ENCODE assay signal across 9 cellular contexts in the genomic region with DNA sequence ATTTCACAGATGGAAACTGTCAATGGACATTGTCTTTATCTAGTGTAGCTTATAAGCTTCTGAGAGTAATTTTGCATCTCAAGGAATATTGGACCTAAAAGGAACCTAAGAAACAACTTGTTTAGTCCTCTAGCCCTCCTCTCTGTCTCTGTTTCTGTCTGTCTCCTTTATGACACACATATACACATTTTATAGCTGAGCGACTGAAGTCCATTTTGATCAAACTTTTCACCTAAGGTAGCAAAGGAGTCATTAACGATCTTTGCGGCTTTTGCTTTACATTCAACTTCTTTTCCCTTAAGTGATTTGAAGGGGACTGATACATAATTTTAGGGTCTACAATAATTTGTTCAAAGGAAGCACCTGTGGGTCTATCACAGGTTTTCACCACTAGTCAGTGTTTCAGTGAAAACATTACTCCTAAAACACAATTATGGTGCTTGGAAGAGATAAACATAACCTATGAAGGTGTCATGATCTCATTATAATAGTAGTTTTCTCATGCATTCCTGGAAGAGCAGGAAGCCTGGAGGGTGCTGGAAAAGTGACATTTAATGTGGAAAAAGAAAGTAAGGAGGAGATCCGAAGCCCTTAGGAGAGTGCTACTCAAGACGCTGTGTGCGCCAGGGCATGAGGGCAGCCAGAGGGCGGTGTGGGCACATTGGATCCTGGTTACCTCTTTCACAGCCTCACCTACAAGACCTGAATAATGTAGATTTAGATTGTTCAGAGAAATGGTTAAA.
DNase-seq lines count a peak whose midpoint lies in the region; ATAC-seq, FAIRE-seq and TF ChIP-seq lines count a peak whose summit lies in the region.
"Had no signal": no experiment of that assay in that cellular context is flagged by ENCODE, and none has a peak within 500 bp of the region (broad histone marks: within the 10 kb centered on the region; RNA-seq: fewer than 3 reads in every experiment).

No MANE protein-coding gene starts in this region.

- TF ChIP-seq CTCF in GM13976 (IDR thresholded peaks at IDR 0.05; ENCODE audit: borderline replicate concordance, control extremely low read depth, extremely low read depth, insufficient read depth, missing control alignments) (peak; percentile 68), Loucy (conservative IDR thresholded peaks at IDR 0.05; ENCODE audit: low read length) (peak; percentile 96), H1 (IDR thresholded peaks at IDR 0.05; ENCODE audit: control extremely low read depth in 1 of 3, insufficient read depth in 1 of 3, low read depth in 1 of 3, low read length in 3 of 3) (peak; percentile 87 to 96 (median 93)), nephron (IDR thresholded peaks at IDR 0.05; ENCODE audit: unreplicated experiment in 3 of 3) (peak; percentile 65 to 70 (median 70)), tibial nerve (IDR thresholded peaks at IDR 0.05) (peak; percentile 24 to 51 (median 32))

- H3K36me3 ChIP-seq in Loucy (ENCODE audit: insufficient read depth, low read length) = no peaks in the 10 kb centered on the region
- H3K36me3 ChIP-seq in H1 (ENCODE audit: control insufficient read depth in 2 of 4, insufficient read depth in 4 of 4, low read length in 3 of 4) = no peaks in the 10 kb centered on the region
- no peaks in the 10 kb centered on the region for H3K36me3 ChIP-seq in tibial nerve

- no peaks in the 10 kb centered on the region for H3K9me3 Mint-ChIP-seq in activated CD4-positive, alpha-beta memory T cell treated with anti-CD3 and anti-CD28 coated beads, Interleukin-2, amount 10 ng/mL, durations not matched to agents 7 days and 5 days
- H3K9me3 Mint-ChIP-seq in nephron = no peaks in the 10 kb centered on the region

- H3K36me3 Mint-ChIP-seq in activated CD4-positive, alpha-beta memory T cell treated with anti-CD3 and anti-CD28 coated beads, Interleukin-2, amount 10 ng/mL, durations not matched to agents 7 days and 5 days (ENCODE audit: low read depth) = no peaks in the 10 kb centered on the region
- H3K36me3 Mint-ChIP-seq in nephron (ENCODE audit: low read depth) = no peaks in the 10 kb centered on the region

- in situ Hi-C loops in GM13976 (cut with MboI; ENCODE audit: low sequenced_read_pairs, unreplicated experiment) = loop anchor here (10.0 kb wide), 1 partner anchor 305 kb away; no protein-coding TSS in a partner anchor

- no peak overlapping the region for H3K14ac ChIP-seq in H1 (ENCODE audit: insufficient read length)

- no peak overlapping the region for H2BK5ac ChIP-seq in H1 (ENCODE audit: low read depth, low read length)

- H3K56ac ChIP-seq in H1 (replicated peaks; ENCODE audit: insufficient read length, low read depth, low read length) = no peak overlapping the region

- peak; percentile 92 to 94 for TF ChIP-seq RAD21 in H1 (IDR thresholded peaks at IDR 0.05 in 1 of 2, conservative IDR thresholded peaks at IDR 0.05 in 1 of 2; ENCODE audit: low read depth in 2 of 2, low read length in 2 of 2)

- no peak overlapping the region for H2BK120ac ChIP-seq in H1 (replicated peaks; ENCODE audit: low read depth, low read length)

- H2BK20ac ChIP-seq in H1 (ENCODE audit: low read length) = no peak overlapping the region

- H3K4me2 ChIP-seq in Loucy (ENCODE audit: low read depth, low read length, poor library complexity, severe bottlenecking) = peak overlapping the region; percentile 19
- no peak overlapping the region for H3K4me2 ChIP-seq in H1 (ENCODE audit: insufficient read depth in 1 of 2, low read depth in 2 of 2, low read length in 2 of 2)

- ATAC-seq in HG02840 (IDR thresholded peaks at IDR 0.05; ENCODE audit: low FRiP score, unreplicated experiment) (no peak), GM18870 (IDR thresholded peaks at IDR 0.05; ENCODE audit: unreplicated experiment) (no peak)

- H3K27ac Mint-ChIP-seq in activated CD4-positive, alpha-beta memory T cell treated with anti-CD3 and anti-CD28 coated beads, Interleukin-2, amount 10 ng/mL, durations not matched to agents 7 days and 5 days = no peak overlapping the region
- H3K27ac Mint-ChIP-seq in nephron = peak overlapping the region; percentile 57 to 88 (median 79)

- H3F3A ChIP-seq in Loucy (ENCODE audit: low read depth) = no peaks in the 10 kb centered on the region

- no peak overlapping the region for H3K9ac ChIP-seq in Loucy (ENCODE audit: low read depth, low read length, poor library complexity, severe bottlenecking)
- no peak overlapping the region for H3K9ac ChIP-seq in H1 (replicated peaks in 1 of 4; ENCODE audit: extremely low read depth in 1 of 4, low read depth in 3 of 4, low read length in 3 of 4)

- H4K91ac ChIP-seq in H1 (replicated peaks; ENCODE audit: insufficient read length, low read length) = no peak overlapping the region

- H3K79me2 ChIP-seq in Loucy (ENCODE audit: insufficient read depth, low read length) (no peaks in the 10 kb centered on the region), H1 (ENCODE audit: control insufficient read depth in 1 of 2, insufficient read depth in 2 of 2, low read length in 2 of 2) (no peaks in the 10 kb centered on the region)

- H2AFZ ChIP-seq in Loucy (ENCODE audit: low read length) (peak overlapping the region; percentile 32; the same call in 1 of the 2 replicates), H1 (ENCODE audit: low read length) (no peak overlapping the region)

- DNase-seq in GM13976 (ENCODE audit: low spot score) (peak; percentile 30), H1 (ENCODE audit: low read depth in 1 of 2, low spot score in 2 of 2) (peak; percentile 57 to 61), tibial nerve (ENCODE audit: low spot score in 2 of 2) (peak; percentile 20 to 23)
- DNase-seq in activated CD4-positive, alpha-beta memory T cell treated with anti-CD3 and anti-CD28 coated beads, Interleukin-2, amount 10 ng/mL, durations not matched to agents 7 days and 5 days = peak; percentile 69

- H4K20me1 ChIP-seq in Loucy (ENCODE audit: insufficient read depth, low read length, poor library complexity, severe bottlenecking) (no peaks in the 10 kb centered on the region), H1 (replicated peaks in 1 of 2; ENCODE audit: control insufficient read depth in 1 of 2, insufficient read depth in 2 of 2, low read length in 2 of 2) (no peaks in the 10 kb centered on the region)

- no peak overlapping the region for H4K8ac ChIP-seq in H1 (ENCODE audit: extremely low read depth, insufficient read depth, low read length)

- H3K23me2 ChIP-seq in H1 (ENCODE audit: low read depth, low read length) = no peaks in the 10 kb centered on the region

- no peak overlapping the region for H2AK5ac ChIP-seq in H1 (ENCODE audit: low read depth, low read length)

- H2BK15ac ChIP-seq in H1 (ENCODE audit: low read length) = no peak overlapping the region

- TF ChIP-seq EP300 in H1 (IDR thresholded peaks at IDR 0.05; ENCODE audit: borderline replicate concordance in 1 of 2, low read depth in 2 of 2, low read length in 2 of 2) (no peak), tibial nerve (IDR thresholded peaks at IDR 0.05) (no peak)

- H3K4ac ChIP-seq in H1 (replicated peaks; ENCODE audit: insufficient read length, low read depth, low read length) = no peak overlapping the region

- no peaks in the 10 kb centered on the region for H3K27me3 Mint-ChIP-seq in activated CD4-positive, alpha-beta memory T cell treated with anti-CD3 and anti-CD28 coated beads, Interleukin-2, amount 10 ng/mL, durations not matched to agents 7 days and 5 days
- H3K27me3 Mint-ChIP-seq in nephron (ENCODE audit: low read depth) = no peaks in the 10 kb centered on the region

- peak; percentile 78 for FAIRE-seq in H1 (lab: Jason Lieb, UNC)

- WGBS in H1 (ENCODE audit: extremely low coverage in 1 of 2, insufficient coverage in 1 of 2, insufficient read length in 1 of 2, insufficient replicate concordance in 2 of 2, low coverage in 1 of 2, low lambda C conversion rate in 2 of 2, missing lambda C conversion rate in 1 of 2), 2 experiments = 52% methylated on average over 7 of the region's 7 CpGs; no CpG with 5 or more reads in 1 of the 2 experiments
- 77 to 79% methylated on average over 7 of the region's 7 CpGs for WGBS in tibial nerve, 2 donors

- H3K18ac ChIP-seq in H1 (ENCODE audit: extremely low read depth, low read length) = no peak overlapping the region

- no peak overlapping the region for H3K23ac ChIP-seq in H1 (ENCODE audit: insufficient read length)

- CTCF ChIA-PET in activated CD4-positive, alpha-beta memory T cell treated with anti-CD3 and anti-CD28 coated beads, Interleukin-2, amount 10 ng/mL, durations not matched to agents 7 days and 5 days (lab: Charles Lee) = interaction anchor here (0.8 to 2.7 kb wide), 9 partner anchors 9 to 355 kb away, joined by 3 to 25 read pairs (median 3); no protein-coding TSS in a partner anchor
- CTCF ChIA-PET in H1 (lab: Charles Lee; ENCODE audit: partially characterized antibody) = interaction anchor here (0.6 to 4.0 kb wide), 36 partner anchors 9 to 353 kb away, joined by 3 to 20 read pairs (median 3); no protein-coding TSS in a partner anchor

- H3K9me2 ChIP-seq in Loucy (replicated peaks; ENCODE audit: low read depth, low read length) = no peaks in the 10 kb centered on the region

- peaks cover 4% of the 10 kb centered on the region for H3K4me1 Mint-ChIP-seq in activated CD4-positive, alpha-beta memory T cell treated with anti-CD3 and anti-CD28 coated beads, Interleukin-2, amount 10 ng/mL, durations not matched to agents 7 days and 5 days
- peaks cover 77% of the 10 kb centered on the region for H3K4me1 Mint-ChIP-seq in nephron

- H2BK12ac ChIP-seq in H1 (ENCODE audit: low read depth, low read length) = no peak overlapping the region

- TF ChIP-seq POLR2A in H1 (IDR thresholded peaks at IDR 0.05; ENCODE audit: control extremely low read depth in 1 of 2, low read depth in 2 of 2, low read length in 2 of 2) (no peak), tibial nerve (IDR thresholded peaks at IDR 0.05) (no peak)

- no peak overlapping the region for H4K5ac ChIP-seq in H1 (ENCODE audit: insufficient read length, low read depth, low read length)

- H3K4me3 ChIP-seq in Loucy (ENCODE audit: low read length, poor library complexity, severe bottlenecking) (no peak overlapping the region), H1 (ENCODE audit: extremely low read depth in 1 of 4, insufficient read depth in 2 of 4, low read depth in 3 of 4, low read length in 4 of 4) (no peak overlapping the region), tibial nerve (no peak overlapping the region)

- H3K4me1 ChIP-seq in Loucy (ENCODE audit: insufficient read depth, low read length, poor library complexity, severe bottlenecking) (no peaks in the 10 kb centered on the region), H1 (replicated peaks in 1 of 4; ENCODE audit: control insufficient read depth in 3 of 4, insufficient read depth in 4 of 4, low read length in 3 of 4) (peaks cover 0 to 5% (median 0%) of the 10 kb centered on the region in 4 experiments; a peak in 1 of 7 replicates), tibial nerve (peaks cover 0 to 4% (median 0%) of the 10 kb centered on the region in 4 donors)

- POLR2A ChIA-PET in activated CD4-positive, alpha-beta memory T cell treated with anti-CD3 and anti-CD28 coated beads, Interleukin-2, amount 10 ng/mL, durations not matched to agents 7 days and 5 days (lab: Charles Lee) = interaction anchor here (1.5 kb wide), 1 partner anchor 91 kb away, joined by 3 read pairs; no protein-coding TSS in a partner anchor
- POLR2A ChIA-PET in H1 (lab: Charles Lee; ENCODE audit: partially characterized antibody) = no interaction called here

- no peaks in the 10 kb centered on the region for H3K79me1 ChIP-seq in H1 (ENCODE audit: low read depth, low read length)

- no peaks in the 10 kb centered on the region for H3K9me3 ChIP-seq in Loucy (ENCODE audit: insufficient read depth, low read depth, low read length)
- H3K9me3 ChIP-seq in H1 (ENCODE audit: insufficient read depth in 2 of 2, low read depth in 1 of 2, low read length in 1 of 2) = no peaks in the 10 kb centered on the region
- H3K9me3 ChIP-seq in tibial nerve = no peaks in the 10 kb centered on the region

- H3K27ac ChIP-seq in H1 (ENCODE audit: low read depth, low read length) (no peak overlapping the region), tibial nerve (no peak overlapping the region)
- H3K27ac ChIP-seq: epithelial cell of prostate had no signal

- H3K27me3 ChIP-seq in Loucy (ENCODE audit: insufficient read depth, low read length, poor library complexity, severe bottlenecking) (no peaks in the 10 kb centered on the region), H1 (replicated peaks in 1 of 4; ENCODE audit: control insufficient read depth in 3 of 4, extremely low read depth in 1 of 4, insufficient read depth in 3 of 4, low read length in 3 of 4) (no peaks in the 10 kb centered on the region), tibial nerve (no peaks in the 10 kb centered on the region)

- H3K4me3 Mint-ChIP-seq in activated CD4-positive, alpha-beta memory T cell treated with anti-CD3 and anti-CD28 coated beads, Interleukin-2, amount 10 ng/mL, durations not matched to agents 7 days and 5 days = no peak overlapping the region
- no peak overlapping the region for H3K4me3 Mint-ChIP-seq in nephron

Comparison
In these comparisons a context has a peak if more than half of its experiments do, and no peak if none do; other contexts are left out.
1. CTCF ChIP-seq: peak in every context shown above with its lines; median percentile 96 in Loucy; 93 in H1; 70 in nephron; 68 in GM13976; 32 in tibial nerve.